8 cellular contexts compared by ENCODE assay signal in genomic region chr1:109740615-109741373, GRCh38. TPM values are rescaled to one million over a fixed set of nuclear protein-coding genes. Genes with fewer than 3 reads are reported as not detected.
DNase-seq lines count a peak whose midpoint lies in the region; ATAC-seq and TF ChIP-seq lines count a peak whose summit lies in the region.

Gene GSTM3 (minus strand): TSS chr1:109741038. CDS start chr1:109740287, 751 bp downstream.

- peak within 1 kb of the TSS; percentile 88 for H2AFZ ChIP-seq in GM23248

- DNase-seq in GM23248 (no peak), Panc1 (ENCODE audit: low read depth, low spot score) (no peak), ecto neural progenitor cell (ENCODE audit: low spot score) (no peak)

- TF ChIP-seq CTCF in Panc1 (IDR thresholded peaks at IDR 0.05) = no peak; the same call in 1 of the 2 replicates
- no peak for TF ChIP-seq CTCF in nephron (IDR thresholded peaks at IDR 0.05; ENCODE audit: unreplicated experiment in 3 of 3)

- no peaks in the 10 kb centered on the region for H4K20me1 ChIP-seq in GM23248 (ENCODE audit: insufficient read depth)

- intact Hi-C loops in Panc1 (cut with micrococcal nuclease; ENCODE audit: unreplicated experiment) = no loop called here

- peak within 1 kb of the TSS; percentile 81 to 90 (median 86) for H3K4me3 Mint-ChIP-seq in nephron

- H3K9ac ChIP-seq in GM23248 = peak within 1 kb of the TSS; percentile 73

- H3K27me3 ChIP-seq in GM23248 (replicated peaks; ENCODE audit: insufficient read depth) (no peaks in the 10 kb centered on the region), Panc1 (ENCODE audit: control insufficient read depth, insufficient read depth, low read length) (no peaks in the 10 kb centered on the region), esophagus (ENCODE audit: control insufficient read depth in 1 of 2, insufficient read depth in 2 of 2, low read length in 2 of 2) (no peaks in the 10 kb centered on the region)

- H3K9me3 Mint-ChIP-seq in nephron = no peaks in the 10 kb centered on the region

- H3K4me1 ChIP-seq in GM23248 (ENCODE audit: insufficient read depth) (no peaks in the 10 kb centered on the region), Panc1 (ENCODE audit: control insufficient read depth, insufficient read depth, low read length) (peaks cover 3% of the 10 kb centered on the region; the same call in 1 of the 2 replicates), esophagus (ENCODE audit: control insufficient read depth in 2 of 2, insufficient read depth in 2 of 2, low read length in 1 of 2) (peaks cover 0 to 8% of the 10 kb centered on the region in 2 donors)

- H3K79me2 ChIP-seq in GM23248 (ENCODE audit: insufficient read depth) = no peaks in the 10 kb centered on the region

- peak within 1 kb of the TSS; percentile 62 to 90 (median 69) for H3K27ac Mint-ChIP-seq in nephron

- H3K4me3 ChIP-seq in GM23248 (peak within 1 kb of the TSS; percentile 79), Panc1 (ENCODE audit: low read depth in 2 of 2, low read length in 2 of 2) (peak within 1 kb of the TSS; percentile 73 to 75), esophagus (ENCODE audit: low read depth in 1 of 2, low read length in 2 of 2) (peak within 1 kb of the TSS; percentile 73 to 74)

- WGBS in GM23248 (ENCODE audit: low coverage in 1 of 2, low lambda C conversion rate in 2 of 2, missing lambda C conversion rate in 2 of 2), 2 experiments = 8 to 10% methylated on average over 10 of the region's 10 CpGs
- 4 to 13% methylated on average over 10 of the region's 10 CpGs for WGBS in esophagus, 2 donors

- peaks cover 8% of the 10 kb centered on the region for H3K27me3 Mint-ChIP-seq in nephron (ENCODE audit: low read depth)

- no peaks in the 10 kb centered on the region for H3K9me3 ChIP-seq in GM23248 (ENCODE audit: low read depth)
- H3K9me3 ChIP-seq in Panc1 (ENCODE audit: control insufficient read depth, insufficient read depth, low read depth, low read length) = no peaks in the 10 kb centered on the region
- H3K9me3 ChIP-seq in esophagus (ENCODE audit: control insufficient read depth in 2 of 2, insufficient read depth in 1 of 2, low read depth in 1 of 2, low read length in 1 of 2) = no peaks in the 10 kb centered on the region

- H3K36me3 Mint-ChIP-seq in nephron (ENCODE audit: low read depth) = peaks cover 21% of the 10 kb centered on the region

- no TSS peak for BruUV-seq in Panc1 (replicated peaks; lab: Mats Ljungman, UMichigan)

- H3K27ac ChIP-seq in GM23248 = no peak within 1 kb of the TSS
- peak within 1 kb of the TSS; percentile 76 for H3K27ac ChIP-seq in Panc1 (ENCODE audit: low read length)
- peak within 1 kb of the TSS; percentile 66 to 77 for H3K27ac ChIP-seq in esophagus (ENCODE audit: low read depth in 2 of 2, low read length in 1 of 2)

- CTCF ChIA-PET in Panc1 (lab: Charles Lee) = no interaction called here

- H3K36me3 ChIP-seq in GM23248 (ENCODE audit: low read depth) (no peaks in the 10 kb centered on the region), Panc1 (ENCODE audit: control insufficient read depth, insufficient read depth, low read length) (no peaks in the 10 kb centered on the region), esophagus (ENCODE audit: control insufficient read depth in 2 of 2, insufficient read depth in 2 of 2, low read length in 1 of 2) (peaks cover 0 to 11% of the 10 kb centered on the region in 2 donors)

- in situ Hi-C loops in GM23248 (cut with MboI) = no loop called here
- in situ Hi-C loops in Panc1 (cut with HindIII; ENCODE audit: low pct_unique_long_range_greater_than_20kb, low sequenced_read_pairs) = no loop called here

- H3K4me1 Mint-ChIP-seq in nephron = peaks cover 11% of the 10 kb centered on the region

- H3K9me2 ChIP-seq in GM23248 (ENCODE audit: insufficient read depth) = no peaks in the 10 kb centered on the region

- POLR2A ChIA-PET in Panc1 (lab: Charles Lee) = no interaction called here

- H3F3A ChIP-seq in GM23248 (ENCODE audit: insufficient read depth) = no peaks in the 10 kb centered on the region

- ATAC-seq in Panc1 = peak; percentile 60
- no peak for ATAC-seq in GM21423 (IDR thresholded peaks at IDR 0.05; ENCODE audit: unreplicated experiment)
- no peak for ATAC-seq in HG02642 (IDR thresholded peaks at IDR 0.05; ENCODE audit: poor library complexity, unreplicated experiment)
- ATAC-seq in GM21515 (IDR thresholded peaks at IDR 0.05; ENCODE audit: unreplicated experiment) = no peak

- peak within 1 kb of the TSS; percentile 87 for H3K4me2 ChIP-seq in GM23248 (ENCODE audit: unreplicated experiment)

RNA-seq across cellular contexts. Expression of gene GSTM3, which starts in this region (rescaled TPM):
- total RNA-seq in GM23248 (2014; rRNA removed; shearing (Covaris generic)) = 28.7 and 30.0 TPM in 2 replicates
- 75.2 and 81.0 TPM in 2 replicates for polyA plus RNA-seq in GM23248 (2016; fragmentation: Nextera tagmentation; extraction: Ambion mirVana)
- 93.1 TPM for total RNA-seq in Panc1 (2021; ENCODE audit: unreplicated experiment)
- 78.4 TPM for polyA plus RNA-seq in Panc1 (2012; ENCODE audit: insufficient read length)
- 100 to 1,000 TPM in 1 of 2 donors, 10 to 100 TPM in 1; 77.5 to 106 TPM for polyA plus RNA-seq in esophagus
